Comparison of ENCODE assay signal across 18 cellular contexts in the genomic region with DNA sequence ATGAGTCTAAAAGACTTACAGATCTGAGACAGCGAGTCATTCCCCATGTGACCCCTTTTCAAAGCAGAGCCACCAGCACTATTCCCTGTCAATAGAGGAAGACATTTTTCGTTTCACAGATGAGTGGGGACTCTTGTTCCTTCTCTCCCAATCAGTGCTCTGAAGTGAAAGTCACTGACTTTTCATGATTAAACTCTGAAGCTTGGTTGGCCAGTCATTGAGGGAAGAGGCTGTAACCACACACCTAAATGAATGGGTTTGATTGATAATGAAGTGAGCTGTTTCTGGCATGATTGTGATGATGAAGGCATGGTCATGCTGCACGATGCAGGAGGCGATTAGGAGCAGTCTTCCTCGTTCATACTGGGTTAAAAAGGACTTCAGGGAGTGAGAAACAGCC.
DNase-seq lines count a peak whose midpoint lies in the region; ATAC-seq and TF ChIP-seq lines count a peak whose summit lies in the region.
"Had no signal": no experiment of that assay in that cellular context is flagged by ENCODE, and none has a peak within 500 bp of the region (broad histone marks: within the 10 kb centered on the region; RNA-seq: fewer than 3 reads in every experiment).

No MANE protein-coding gene starts in this region.

- H3K36me3 ChIP-seq in KMS-11 (ENCODE audit: insufficient read depth) (no peaks in the 10 kb centered on the region), OCI-LY7 (ENCODE audit: insufficient read depth, low read length) (no peaks in the 10 kb centered on the region)
- H3K36me3 ChIP-seq: SJCRH30 had no signal

- H3K27ac ChIP-seq in KMS-11 (peak overlapping the region; percentile 47), OCI-LY7 (ENCODE audit: low read depth, low read length, poor library complexity, severe bottlenecking) (no peak overlapping the region)
- H3K27ac ChIP-seq: PC-9, SJCRH30 had no signal

- H3K9ac ChIP-seq in KMS-11, result no peak overlapping the region

- BruUV-seq in OCI-LY7 (replicated peaks; lab: Mats Ljungman, UMichigan), result no TSS peak

- POLR2A ChIA-PET in OCI-LY7 (lab: Charles Lee), result no interaction called here

- H3K36me3 Mint-ChIP-seq in activated naive CD8-positive, alpha-beta T cell treated with anti-CD3 and anti-CD28 coated beads, Interleukin-2, amount 50 U/mL, for 24 hours (ENCODE audit: low read depth), result no peaks in the 10 kb centered on the region
- no peaks in the 10 kb centered on the region for H3K36me3 Mint-ChIP-seq in activated naive CD8-positive, alpha-beta T cell treated with anti-CD3 and anti-CD28 coated beads for 36 hours
- H3K36me3 Mint-ChIP-seq: T-cell had no signal

- intact Hi-C loops in OCI-LY7 (cut with micrococcal nuclease; ENCODE audit: unreplicated experiment), result no loop called here

- H3K27me3 ChIP-seq in KMS-11 (ENCODE audit: insufficient read depth, low read depth), result 0 out of 2 replicates have a peak, but pooled peaks cover 1% of the 10 kb centered on the region

- peaks cover 74% of the 10 kb centered on the region for H3K4me1 ChIP-seq in KMS-11 (ENCODE audit: low read depth, poor library complexity, severe bottlenecking)
- H3K4me1 ChIP-seq in OCI-LY7 (ENCODE audit: insufficient read depth, low read length, poor library complexity, severe bottlenecking), result peaks cover 12% of the 10 kb centered on the region

- no peak overlapping the region for H3K4me3 Mint-ChIP-seq in activated naive CD8-positive, alpha-beta T cell treated with anti-CD3 and anti-CD28 coated beads, Interleukin-2, amount 50 U/mL, for 24 hours
- no peak overlapping the region for H3K4me3 Mint-ChIP-seq in activated naive CD8-positive, alpha-beta T cell treated with anti-CD3 and anti-CD28 coated beads for 36 hours
- H3K4me3 Mint-ChIP-seq: T-cell had no signal

- no peaks in the 10 kb centered on the region for H3K4me1 Mint-ChIP-seq in activated naive CD8-positive, alpha-beta T cell treated with anti-CD3 and anti-CD28 coated beads, Interleukin-2, amount 50 U/mL, for 24 hours
- H3K4me1 Mint-ChIP-seq in activated naive CD8-positive, alpha-beta T cell treated with anti-CD3 and anti-CD28 coated beads for 36 hours, result peaks cover 2% of the 10 kb centered on the region

- DNase-seq in activated naive CD8-positive, alpha-beta T cell treated with anti-CD3 and anti-CD28 coated beads, Interleukin-2, amount 50 U/mL, for 24 hours, result no peak
- DNase-seq in activated naive CD8-positive, alpha-beta T cell treated with anti-CD3 and anti-CD28 coated beads for 36 hours, result no peak
- DNase-seq in SK-MEL-5 (ENCODE audit: low read depth, low spot score), result peak; percentile 7
- DNase-seq in NCI-H1694 treated with DMSO at 0.1 percent for 48 hours (lab: John Stamatoyannopoulos, UW), result no peak
- no peak for DNase-seq in SKM-1 (lab: John Stamatoyannopoulos, UW; ENCODE audit: unreplicated experiment)
- no peak for DNase-seq in OCI-LY7 (ENCODE audit: low spot score)
- DNase-seq: DMS153, Kasumi-1, NCI-H2081, NCI-H2227 treated with DMSO at 0.1 percent for 48 hours, NCI-H510A, NCI-H69, PC-9, SJCRH30, T-cell had no signal

- CTCF ChIA-PET in OCI-LY7 (lab: Charles Lee; ENCODE audit: unreplicated experiment), result no interaction called here

- no peaks in the 10 kb centered on the region for H4K20me1 ChIP-seq in KMS-11 (ENCODE audit: insufficient read depth)
- H4K20me1 ChIP-seq in OCI-LY7 (ENCODE audit: insufficient read depth, low read length), result no peaks in the 10 kb centered on the region

- peaks cover 5% of the 10 kb centered on the region for H3K9me3 Mint-ChIP-seq in activated naive CD8-positive, alpha-beta T cell treated with anti-CD3 and anti-CD28 coated beads, Interleukin-2, amount 50 U/mL, for 24 hours
- H3K9me3 Mint-ChIP-seq in activated naive CD8-positive, alpha-beta T cell treated with anti-CD3 and anti-CD28 coated beads for 36 hours, result no peaks in the 10 kb centered on the region

- no peaks in the 10 kb centered on the region for H3K9me2 ChIP-seq in OCI-LY7 (ENCODE audit: insufficient read depth, low read length)

- H3K4me3 ChIP-seq in KMS-11 (IDR thresholded peaks at IDR 0.05; ENCODE audit: insufficient read depth, low read depth, low read length) (no peak overlapping the region), OCI-LY7 (ENCODE audit: low read depth, low read length, poor library complexity, severe bottlenecking) (no peak overlapping the region)
- H3K4me3 ChIP-seq: PC-9, SJCRH30 had no signal

- H3K27me3 Mint-ChIP-seq in activated naive CD8-positive, alpha-beta T cell treated with anti-CD3 and anti-CD28 coated beads, Interleukin-2, amount 50 U/mL, for 24 hours, result peaks cover 6% of the 10 kb centered on the region
- H3K27me3 Mint-ChIP-seq in activated naive CD8-positive, alpha-beta T cell treated with anti-CD3 and anti-CD28 coated beads for 36 hours, result peaks cover 7% of the 10 kb centered on the region

- in situ Hi-C loops in SK-MEL-5 (cut with HindIII; ENCODE audit: low pct_unique_long_range_greater_than_20kb, low sequenced_read_pairs), result no loop called here

- H3K79me2 ChIP-seq in KMS-11 (ENCODE audit: insufficient read depth, low read depth) (no peaks in the 10 kb centered on the region), OCI-LY7 (ENCODE audit: insufficient read depth, low read depth, low read length) (no peaks in the 10 kb centered on the region)

- no peak overlapping the region for H3K27ac Mint-ChIP-seq in activated naive CD8-positive, alpha-beta T cell treated with anti-CD3 and anti-CD28 coated beads, Interleukin-2, amount 50 U/mL, for 24 hours
- no peak overlapping the region for H3K27ac Mint-ChIP-seq in activated naive CD8-positive, alpha-beta T cell treated with anti-CD3 and anti-CD28 coated beads for 36 hours
- H3K27ac Mint-ChIP-seq: T-cell had no signal

- 0 out of 2 replicates have a peak overlapping the region, but pooled peaks have one; percentile 2 for H2AFZ ChIP-seq in KMS-11 (ENCODE audit: low read depth)
- no peak overlapping the region for H2AFZ ChIP-seq in OCI-LY7 (ENCODE audit: low read length)
- H2AFZ ChIP-seq: PC-9 had no signal

- no peak for TF ChIP-seq CTCF in KMS-11 (conservative IDR thresholded peaks at IDR 0.05; ENCODE audit: low read depth, low read length)
- TF ChIP-seq CTCF in OCI-LY7 (conservative IDR thresholded peaks at IDR 0.05; ENCODE audit: low read length), result no peak

- ATAC-seq in activated naive CD8-positive, alpha-beta T cell treated with anti-CD3 and anti-CD28 coated beads, Interleukin-2, amount 50 U/mL, for 24 hours, result peak; percentile 15
- ATAC-seq: HepG2, Right ventricle myocardium inferior, T-cell had no signal

- peak overlapping the region; percentile 86 for H3K4me2 ChIP-seq in KMS-11
- H3K4me2 ChIP-seq in OCI-LY7 (ENCODE audit: low read length), result no peak overlapping the region
- H3K4me2 ChIP-seq: PC-9 had no signal

- no peaks in the 10 kb centered on the region for H3K9me3 ChIP-seq in OCI-LY7 (ENCODE audit: low read length)
